ENCODE assay signal across 8 cellular contexts in the genomic region with DNA sequence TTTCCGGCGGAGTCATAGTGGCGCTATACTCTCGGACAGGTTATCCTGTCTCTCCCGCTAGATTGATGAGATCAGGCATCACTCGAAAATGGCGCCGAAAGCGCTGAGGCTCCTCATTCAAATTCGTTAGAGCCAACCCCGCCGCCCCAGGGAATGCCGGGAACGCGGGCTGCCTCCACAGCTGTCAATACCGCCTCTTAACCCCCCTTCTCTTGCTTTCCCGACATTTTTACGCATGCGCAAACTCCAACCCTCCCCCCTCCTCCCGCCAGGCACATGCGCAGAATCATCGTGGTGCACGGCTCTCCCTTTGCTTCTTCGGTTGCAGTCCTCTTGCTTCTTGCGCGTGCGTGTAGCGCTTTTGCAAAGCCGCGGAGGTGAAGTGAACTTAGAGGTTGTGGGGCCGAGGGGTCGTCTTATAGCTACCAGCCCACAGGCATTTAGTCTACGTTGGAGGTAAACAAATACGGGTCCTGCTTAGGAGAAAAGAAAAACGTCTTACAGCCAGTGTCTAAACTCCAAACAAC.
DNase-seq lines count a peak whose midpoint lies in the region; ATAC-seq and TF ChIP-seq lines count a peak whose summit lies in the region.

No MANE protein-coding gene starts in this region.

- CTCF ChIA-PET in IMR-90 (lab: Yijun Ruan, JAX), result interaction anchor here (1.1 to 1.3 kb wide), 2 partner anchors 449 to 461 kb away, joined by 3 read pairs; no protein-coding TSS in a partner anchor
- CTCF ChIA-PET in OCI-LY7 (lab: Charles Lee; ENCODE audit: unreplicated experiment), result interaction anchor here (1.1 kb wide), 1 partner anchor 43 kb away, joined by 4 read pairs; no protein-coding TSS in a partner anchor

- in situ Hi-C loops in IMR-90 (cut with MboI; ENCODE audit: low sequenced_read_pairs), result loop anchor here (5.0 to 25.0 kb wide), 4 partner anchors 417 to 830 kb away; a partner anchor contains a TSS

- H3K4me2 ChIP-seq in IMR-90 (ENCODE audit: low read depth, low read length) (peak overlapping the region; percentile 82), OCI-LY7 (ENCODE audit: low read length) (peak overlapping the region; percentile 96)

- H3K9me3 ChIP-seq in IMR-90 (ENCODE audit: control insufficient read depth, insufficient read depth, low read length) (no peaks in the 10 kb centered on the region), OCI-LY7 (ENCODE audit: low read length) (no peaks in the 10 kb centered on the region)

- TF ChIP-seq POLR2A in IMR-90 (IDR thresholded peaks at IDR 0.05; ENCODE audit: low read depth, low read length), result peak; percentile 62; the same call in 1 of the 2 replicates

- 0 out of 2 replicates have a peak, but pooled peaks cover 1% of the 10 kb centered on the region for H3K36me3 ChIP-seq in IMR-90 (ENCODE audit: control insufficient read depth, insufficient read depth, low read length)
- peaks cover 68% of the 10 kb centered on the region for H3K36me3 ChIP-seq in OCI-LY7 (ENCODE audit: insufficient read depth, low read length)

- peak overlapping the region; percentile 61 for H4K91ac ChIP-seq in IMR-90 (ENCODE audit: insufficient read depth, low read depth, low read length)

- peak overlapping the region; percentile 63 for H2BK5ac ChIP-seq in IMR-90 (ENCODE audit: low read depth, low read length, poor library complexity, severe bottlenecking)

- H3K9ac ChIP-seq in IMR-90 (ENCODE audit: low read depth, low read length), result peak overlapping the region; percentile 89

- no peaks in the 10 kb centered on the region for H3K9me1 ChIP-seq in IMR-90 (ENCODE audit: insufficient read depth, low read length)

- peak overlapping the region; percentile 16; the same call in 1 of the 2 replicates for H3K18ac ChIP-seq in IMR-90 (ENCODE audit: low read depth, low read length)

- H2AFZ ChIP-seq in IMR-90 (replicated peaks; ENCODE audit: low read length, poor library complexity) (peak overlapping the region; percentile 93), OCI-LY7 (ENCODE audit: low read length) (peak overlapping the region; percentile 32; the same call in 1 of the 2 replicates)

- peak; percentile 62 for ATAC-seq in GM21529 (IDR thresholded peaks at IDR 0.05; ENCODE audit: unreplicated experiment)
- ATAC-seq in IMR-90 (ENCODE audit: low read depth), result peak; percentile 85

- POLR2A ChIA-PET in IMR-90 (lab: Charles Lee; ENCODE audit: unreplicated experiment), result no interaction called here
- POLR2A ChIA-PET in OCI-LY7 (lab: Charles Lee), result interaction anchor here (0.6 to 8.0 kb wide), 18 partner anchors 9 to 832 kb away, joined by 3 to 94 read pairs (median 4); no protein-coding TSS in a partner anchor

- H2BK120ac ChIP-seq in IMR-90 (ENCODE audit: low read depth, low read length), result peak overlapping the region; percentile 28

- H4K20me1 ChIP-seq in IMR-90 (ENCODE audit: insufficient read depth, low read length) (peaks cover 15% of the 10 kb centered on the region), OCI-LY7 (ENCODE audit: insufficient read depth, low read length) (peaks cover 40% of the 10 kb centered on the region)

- 0% methylated on average over 14 of the region's 35 CpGs; no CpG with 5 or more reads in 1 of the 2 experiments for WGBS in IMR-90 (ENCODE audit: extremely low coverage in 2 of 2, insufficient read length in 1 of 2), 2 experiments

- H3K79me1 ChIP-seq in IMR-90 (ENCODE audit: low read depth in 1 of 2, low read length in 2 of 2), result peaks cover 10 to 18% of the 10 kb centered on the region in 2 experiments

- peak overlapping the region; percentile 90 for H3K23ac ChIP-seq in IMR-90 (ENCODE audit: low read depth, low read length)

- H3K4me1 ChIP-seq in IMR-90 (ENCODE audit: control insufficient read depth, insufficient read depth, low read length), result no peaks in the 10 kb centered on the region
- H3K4me1 ChIP-seq in OCI-LY7 (ENCODE audit: insufficient read depth, low read length, poor library complexity, severe bottlenecking), result peaks cover 42% of the 10 kb centered on the region

- H2BK20ac ChIP-seq in IMR-90 (ENCODE audit: low read depth, low read length), result peak overlapping the region; percentile 18; the same call in 1 of the 2 replicates

- DNase-seq in DMS114 treated with DMSO at 0.1 percent for 48 hours (lab: John Stamatoyannopoulos, UW; ENCODE audit: unreplicated experiment) (peak; percentile 90), IMR-90 (peak; percentile 98), OCI-LY7 (ENCODE audit: low spot score) (peak; percentile 98), activated T-cell treated with anti-CD3 and anti-CD28 coated beads for 4 hours (peak; percentile 99), epithelial cell of esophagus (ENCODE audit: low read depth) (peak; percentile 99), middle frontal gyrus (ENCODE audit: extremely low spot score, low spot score) (peak; percentile 95)
- peak; percentile 95 to 96 for DNase-seq in stimulated activated CD8-positive, alpha-beta memory T cell treated with anti-CD3 and anti-CD28 coated beads, Interleukin-2, amount 100 ng/mL, for 1 hour (ENCODE audit: low read depth in 2 of 2)

- H2AK9ac ChIP-seq in IMR-90 (replicated peaks; ENCODE audit: low read depth, low read length, poor library complexity), result peak overlapping the region; percentile 97

- no peak overlapping the region for H2BK15ac ChIP-seq in IMR-90 (ENCODE audit: low read depth, low read length)

- peak overlapping the region; percentile 74 for H3K56ac ChIP-seq in IMR-90 (ENCODE audit: extremely low read depth, insufficient read depth, low read length)

- TF ChIP-seq CTCF in IMR-90 (conservative IDR thresholded peaks at IDR 0.05; ENCODE audit: low read depth, low read length), result no peak
- TF ChIP-seq CTCF in OCI-LY7 (conservative IDR thresholded peaks at IDR 0.05; ENCODE audit: low read length), result peak; percentile 1; the same call in 1 of the 2 replicates
- no peak for TF ChIP-seq CTCF in epithelial cell of esophagus (IDR thresholded peaks at IDR 0.05; ENCODE audit: insufficient read depth, low read depth, low read length, missing control alignments)

- BruUV-seq in IMR-90 (replicated peaks; lab: Mats Ljungman, UMichigan) (no TSS peak), OCI-LY7 (replicated peaks; lab: Mats Ljungman, UMichigan) (no TSS peak)

- peaks cover 94% of the 10 kb centered on the region for H3K79me2 ChIP-seq in OCI-LY7 (ENCODE audit: insufficient read depth, low read depth, low read length)

- dilution Hi-C loops in IMR-90 (cut with HindIII; ENCODE audit: low sequenced_read_pairs, unreplicated experiment), result no loop called here

- intact Hi-C loops in IMR-90 (cut with micrococcal nuclease), result loop anchor here (1.0 to 5.0 kb wide), 6 partner anchors 42 to 990 kb away; a partner anchor contains a TSS
- intact Hi-C loops in OCI-LY7 (cut with micrococcal nuclease; ENCODE audit: unreplicated experiment), result loop anchor here (1.0 to 5.0 kb wide), 7 partner anchors 43 to 831 kb away; a partner anchor contains a TSS

- H3K27ac ChIP-seq in IMR-90 (ENCODE audit: insufficient read depth, low read length) (peak overlapping the region; percentile 95), OCI-LY7 (ENCODE audit: low read depth, low read length, poor library complexity, severe bottlenecking) (peak overlapping the region; percentile 89)

- 0 out of 2 replicates have a peak overlapping the region, but pooled peaks have one; percentile 11 for H2AK5ac ChIP-seq in IMR-90 (ENCODE audit: low read depth, low read length)

- no peaks in the 10 kb centered on the region for H3K9me2 ChIP-seq in OCI-LY7 (ENCODE audit: insufficient read depth, low read length)

- no peak overlapping the region for H4K5ac ChIP-seq in IMR-90 (ENCODE audit: low read depth, low read length)

- 0 out of 2 replicates have a peak, but pooled peaks have one; percentile 5 for TF ChIP-seq RAD21 in IMR-90 (IDR thresholded peaks at IDR 0.05; ENCODE audit: low read length)

- H3K4me3 ChIP-seq in IMR-90 (ENCODE audit: insufficient read depth, low read depth, low read length) (peak overlapping the region; percentile 66), OCI-LY7 (ENCODE audit: low read depth, low read length, poor library complexity, severe bottlenecking) (peak overlapping the region; percentile 96), epithelial cell of esophagus (ENCODE audit: low read length) (peak overlapping the region; percentile 51)

- H3K14ac ChIP-seq in IMR-90 (replicated peaks; ENCODE audit: low read depth, low read length), result peak overlapping the region; percentile 70

- no peaks in the 10 kb centered on the region for H3K27me3 ChIP-seq in IMR-90 (ENCODE audit: control insufficient read depth, insufficient read depth, low read length)

- H4K8ac ChIP-seq in IMR-90 (ENCODE audit: low read depth in 2 of 2, low read length in 2 of 2), result peak overlapping the region in 1 of 2 experiments; percentile 67; a peak in 1 of 4 replicates

- peak overlapping the region; percentile 77 for H3K4ac ChIP-seq in IMR-90 (ENCODE audit: low read depth, low read length)

TF ChIP-seq in IMR-90, 13 proteins besides CTCF, POLR2A, EP300 and RAD21:
- TF ChIP-seq MAZ (IDR thresholded peaks at IDR 0.05; ENCODE audit: borderline replicate concordance, low read depth, low read length) (peak; percentile 92), BHLHE40 (IDR thresholded peaks at IDR 0.05; ENCODE audit: low read depth, low read length) (no peak; the same call in 1 of the 2 replicates), NFE2L2 (IDR thresholded peaks at IDR 0.05; ENCODE audit: low read depth, low read length) (no peak), MXI1 (IDR thresholded peaks at IDR 0.05; ENCODE audit: borderline replicate concordance, low read depth, low read length) (peak; percentile 36; the same call in 1 of the 2 replicates)

Comparison
In these comparisons a context has a peak if more than half of its experiments do, and no peak if none do; other contexts are left out.
1. Peak in every context shown above with its lines: DNase-seq, ATAC-seq, H3K4me3 ChIP-seq and H3K27ac ChIP-seq.